ENCODE assay signal across 9 cellular contexts in genomic region chr1:116433283-116434257, GRCh38.
DNase-seq lines count a peak whose midpoint lies in the region; ATAC-seq and TF ChIP-seq lines count a peak whose summit lies in the region.
"Had no signal": no experiment of that assay in that cellular context is flagged by ENCODE, and none has a peak within 500 bp of the region (broad histone marks: within the 10 kb centered on the region; RNA-seq: fewer than 3 reads in every experiment).

No MANE protein-coding gene starts in this region.

- no peaks in the 10 kb centered on the region for H3K9me2 ChIP-seq in hepatocyte (replicated peaks; ENCODE audit: insufficient read depth)

- H3K27ac ChIP-seq in hepatocyte, result peak overlapping the region; percentile 67

- no peak for TF ChIP-seq CTCF in hepatocyte (IDR thresholded peaks at IDR 0.05; ENCODE audit: poor library complexity)
- TF ChIP-seq CTCF in retinal pigment epithelial cell (conservative IDR thresholded peaks at IDR 0.05; ENCODE audit: low read depth, low read length), result no peak

- H3K79me2 ChIP-seq in hepatocyte, result no peaks in the 10 kb centered on the region

- no peak for ATAC-seq in HG02938 (IDR thresholded peaks at IDR 0.05; ENCODE audit: unreplicated experiment)

- DNase-seq in HT1080 (ENCODE audit: low read depth) (peak; percentile 81), anterior cingulate cortex (lab: John Stamatoyannopoulos, UW) (peak in 55 of 58 donors; percentile 37 to 97 (median 88)), hepatocyte (ENCODE audit: low spot score) (no peak), retinal pigment epithelial cell (ENCODE audit: low read depth) (peak; percentile 82), SHP77 treated with DMSO at 0.1 percent for 48 hours (lab: John Stamatoyannopoulos, UW) (no peak), T-helper 9 cell (no peak), SKM-1 (lab: John Stamatoyannopoulos, UW; ENCODE audit: unreplicated experiment) (no peak)
- DNase-seq: stimulated activated naive CD4-positive, alpha-beta T cell treated with Interleukin-2 at 50 U/mL for 16 hours had no signal

- no peaks in the 10 kb centered on the region for H3K9me3 ChIP-seq in hepatocyte (ENCODE audit: low read depth)

- WGBS in hepatocyte (ENCODE audit: low lambda C conversion rate, missing lambda C conversion rate), result 61% methylated on average over 13 of the region's 13 CpGs

- no peak overlapping the region for H3K4me2 ChIP-seq in hepatocyte

- H3K36me3 ChIP-seq in hepatocyte (replicated peaks; ENCODE audit: insufficient read depth, low read depth), result no peaks in the 10 kb centered on the region

- no peaks in the 10 kb centered on the region for H3K27me3 ChIP-seq in hepatocyte

- no peaks in the 10 kb centered on the region for H4K20me1 ChIP-seq in hepatocyte (ENCODE audit: insufficient read depth, poor library complexity, severe bottlenecking)

- H3K4me3 ChIP-seq in hepatocyte, result no peak overlapping the region
- no peak overlapping the region for H3K4me3 ChIP-seq in retinal pigment epithelial cell (ENCODE audit: low read length)

- H2AFZ ChIP-seq in hepatocyte, result no peak overlapping the region

- peaks cover 11% of the 10 kb centered on the region for H3K4me1 ChIP-seq in hepatocyte (ENCODE audit: insufficient read depth)

Comparison
In these comparisons a context has a peak if more than half of its experiments do, and no peak if none do; other contexts are left out.
1. DNase-seq: peak in HT1080 (single experiment), anterior cingulate cortex (55 of 58) and retinal pigment epithelial cell (single experiment); none in hepatocyte (single experiment), SHP77 treated with DMSO at 0.1 percent for 48 hours (single experiment), T-helper 9 cell (single experiment) and SKM-1 (single experiment).